In genomic region chr17:42781639-42782401, GRCh38 we compare ENCODE assay signal across 18 cellular contexts. TPM values are rescaled to one million over a fixed set of nuclear protein-coding genes. Genes with fewer than 3 reads are reported as not detected.
DNase-seq lines count a peak whose midpoint lies in the region; ATAC-seq, FAIRE-seq and TF ChIP-seq lines count a peak whose summit lies in the region.
"Had no signal": no experiment of that assay in that cellular context is flagged by ENCODE, and none has a peak within 500 bp of the region (broad histone marks: within the 10 kb centered on the region; RNA-seq: fewer than 3 reads in every experiment).

No MANE protein-coding gene starts in this region.

- peaks cover 53% of the 10 kb centered on the region for H3K27me3 Mint-ChIP-seq in activated CD4-positive, alpha-beta memory T cell treated with anti-CD3 and anti-CD28 coated beads, Interleukin-2, amount 10 ng/mL, durations not matched to agents 7 days and 5 days

- TF ChIP-seq EP300 in HepG2 (IDR thresholded peaks at IDR 0.05; ENCODE audit: low read depth in 2 of 2, low read length in 2 of 2) (no peak), HepG2 (CRISPR knock-in tag; IDR thresholded peaks at IDR 0.05; ENCODE audit: borderline replicate concordance) (no peak)

- DNase-seq in HepG2 (ENCODE audit: low spot score) (no peak), right lobe of liver (no peak), dermis blood vessel endothelial cell (peak; percentile 13)
- no peak for DNase-seq in activated CD4-positive, alpha-beta memory T cell treated with anti-CD3 and anti-CD28 coated beads, Interleukin-2, amount 10 ng/mL, durations not matched to agents 7 days and 5 days
- DNase-seq: activated CD8-positive, alpha-beta memory T cell treated with anti-CD3 and anti-CD28 coated beads for 24 hours; effector memory CD4-positive, alpha-beta T cell; islet precursor cell; NCI-H2029 treated with DMSO at 0.1 percent for 48 hours; stimulated activated naive CD4-positive, alpha-beta T cell had no signal

- FAIRE-seq in HepG2 (lab: Jason Lieb, UNC) = no peak

- TF ChIP-seq POLR2A in HepG2 (IDR thresholded peaks at IDR 0.05; ENCODE audit: insufficient read depth in 1 of 2, low read depth in 2 of 2, low read length in 2 of 2) (peak; percentile 13 to 38; a peak in 2 of 4 replicates), right lobe of liver (IDR thresholded peaks at IDR 0.05) (no peak)

- 42% methylated on average over 17 of the region's 19 CpGs for WGBS in HepG2 (ENCODE audit: low lambda C conversion rate)
- 21% methylated on average over 9 of the region's 19 CpGs for WGBS in right lobe of liver (ENCODE audit: insufficient coverage, low coverage, low lambda C conversion rate, missing lambda C conversion rate)
- 83 to 90% methylated on average over 8 to 13 of the region's 19 CpGs for WGBS in mesodermal cell (ENCODE audit: insufficient coverage in 2 of 2), 2 experiments

- TF ChIP-seq CTCF in HepG2 (CRISPR knock-in tag; IDR thresholded peaks at IDR 0.05) = no peak
- TF ChIP-seq CTCF in right lobe of liver (IDR thresholded peaks at IDR 0.05) = no peak

- peak overlapping the region; percentile 95 for H3K9ac ChIP-seq in HepG2 (ENCODE audit: insufficient read depth, low read depth, low read length)

- no peaks in the 10 kb centered on the region for H3K9me3 Mint-ChIP-seq in activated CD4-positive, alpha-beta memory T cell treated with anti-CD3 and anti-CD28 coated beads, Interleukin-2, amount 10 ng/mL, durations not matched to agents 7 days and 5 days
- H3K9me3 Mint-ChIP-seq: activated naive CD4-positive, alpha-beta T cell treated with anti-CD3 and anti-CD28 coated beads, Interleukin-2, amount 50 U/mL, for 72 hours had no signal

- H3K27ac ChIP-seq in HepG2 (ENCODE audit: extremely low read length, insufficient read depth, low read length) (peak overlapping the region; percentile 98), right lobe of liver (no peak overlapping the region), mesodermal cell (ENCODE audit: low read depth, low read length, severe bottlenecking) (no peak overlapping the region)
- H3K27ac ChIP-seq: neutrophil had no signal

- H3K36me3 ChIP-seq in HepG2 (replicated peaks in 1 of 2; ENCODE audit: control insufficient read depth in 1 of 2, insufficient read depth in 2 of 2, low read length in 2 of 2) (peaks cover 20 to 32% of the 10 kb centered on the region in 2 experiments; a peak in 4 of 5 replicates), right lobe of liver (peaks cover 0 to 24% (median 11%) of the 10 kb centered on the region in 4 donors), mesodermal cell (ENCODE audit: control insufficient read depth, insufficient read depth, low read length) (peaks cover 34% of the 10 kb centered on the region)

- CTCF ChIA-PET in HepG2 (lab: Yijun Ruan, JAX; ENCODE audit: low intra/inter-chr PET ratio, low total read pairs) = no interaction called here
- CTCF ChIA-PET in activated CD4-positive, alpha-beta memory T cell treated with anti-CD3 and anti-CD28 coated beads, Interleukin-2, amount 10 ng/mL, durations not matched to agents 7 days and 5 days (lab: Charles Lee) = interaction anchor here (1.0 kb wide), 1 partner anchor 204 kb away, joined by 4 read pairs; no protein-coding TSS in a partner anchor

- H3K4me1 ChIP-seq in HepG2 (ENCODE audit: insufficient read depth, low read length) (peaks cover 47% of the 10 kb centered on the region), right lobe of liver (peaks cover 0 to 12% (median 0%) of the 10 kb centered on the region in 4 donors), mesodermal cell (ENCODE audit: control insufficient read depth, insufficient read depth, low read length, poor library complexity, severe bottlenecking) (peaks cover 31% of the 10 kb centered on the region)

- H3K27me3 ChIP-seq in HepG2 (ENCODE audit: control insufficient read depth in 1 of 2, insufficient read depth in 2 of 2, low read length in 2 of 2) (no peaks in the 10 kb centered on the region; a peak in 1 of 5 replicates), right lobe of liver (no peaks in the 10 kb centered on the region)

- H3K4me1 Mint-ChIP-seq in activated CD4-positive, alpha-beta memory T cell treated with anti-CD3 and anti-CD28 coated beads, Interleukin-2, amount 10 ng/mL, durations not matched to agents 7 days and 5 days = peaks cover 15% of the 10 kb centered on the region

- H3K4me2 ChIP-seq in HepG2 (ENCODE audit: low read depth, low read length) = peak overlapping the region; percentile 99

- no peak for TF ChIP-seq RAD21 in HepG2 (CRISPR knock-in tag; IDR thresholded peaks at IDR 0.05)

- H3K9me3 ChIP-seq in HepG2 (ENCODE audit: low read length) (no peaks in the 10 kb centered on the region), right lobe of liver (no peaks in the 10 kb centered on the region), mesodermal cell (ENCODE audit: control insufficient read depth, low read length) (no peaks in the 10 kb centered on the region)
- H3K9me3 ChIP-seq: neutrophil had no signal

- H3K79me2 ChIP-seq in HepG2 (ENCODE audit: insufficient read depth, low read length) = peaks cover 26% of the 10 kb centered on the region

- TSS peak; percentile 42 for BruUV-seq in HepG2 (replicated peaks; lab: Mats Ljungman, UMichigan)

- H3K4me3 Mint-ChIP-seq in activated CD4-positive, alpha-beta memory T cell treated with anti-CD3 and anti-CD28 coated beads, Interleukin-2, amount 10 ng/mL, durations not matched to agents 7 days and 5 days = no peak overlapping the region

- peaks cover 4% of the 10 kb centered on the region; the same call in 1 of the 2 replicates for H4K20me1 ChIP-seq in HepG2 (ENCODE audit: insufficient read depth, low read length)

- no peak overlapping the region for H3K27ac Mint-ChIP-seq in activated CD4-positive, alpha-beta memory T cell treated with anti-CD3 and anti-CD28 coated beads, Interleukin-2, amount 10 ng/mL, durations not matched to agents 7 days and 5 days
- H3K27ac Mint-ChIP-seq: activated naive CD4-positive, alpha-beta T cell treated with anti-CD3 and anti-CD28 coated beads, Interleukin-2, amount 50 U/mL, for 72 hours had no signal

- intact Hi-C loops in HepG2 (cut with micrococcal nuclease; ENCODE audit: unreplicated experiment) (loop anchor here (2.0 kb wide), 1 partner anchor 15 kb away; no protein-coding TSS in a partner anchor), right lobe of liver (cut with DNase I) (no loop called here)

- no peak for ATAC-seq in HepG2
- ATAC-seq in right lobe of liver = no peak
- no peak for ATAC-seq in GM18520 (IDR thresholded peaks at IDR 0.05; ENCODE audit: unreplicated experiment)
- no peak for ATAC-seq in GM19452 (IDR thresholded peaks at IDR 0.05; ENCODE audit: unreplicated experiment)
- no peak for ATAC-seq in HG03280 (IDR thresholded peaks at IDR 0.05; ENCODE audit: unreplicated experiment)
- ATAC-seq: activated naive CD4-positive, alpha-beta T cell treated with anti-CD3 and anti-CD28 coated beads, Interleukin-2, amount 50 U/mL, for 72 hours had no signal

- POLR2A ChIA-PET in HepG2 (lab: Yijun Ruan, JAX) = interaction anchor here (0.9 to 8.4 kb wide), 12 partner anchors 8 to 217 kb away, joined by 3 to 278 read pairs (median 21); partner anchors contain the start of genes BECN1, CNTD1, COA3 and PSME3
- POLR2A ChIA-PET in activated CD4-positive, alpha-beta memory T cell treated with anti-CD3 and anti-CD28 coated beads, Interleukin-2, amount 10 ng/mL, durations not matched to agents 7 days and 5 days (lab: Charles Lee) = interaction anchor here (0.6 to 0.9 kb wide), 3 partner anchors 9 to 183 kb away, joined by 3 to 6 read pairs (median 4); partner anchors contain the start of gene VPS25

- H3K36me3 Mint-ChIP-seq in activated CD4-positive, alpha-beta memory T cell treated with anti-CD3 and anti-CD28 coated beads, Interleukin-2, amount 10 ng/mL, durations not matched to agents 7 days and 5 days (ENCODE audit: low read depth) = peaks cover 36% of the 10 kb centered on the region

- no peak overlapping the region for H2AFZ ChIP-seq in HepG2 (ENCODE audit: low read length)

- in situ Hi-C loops in HepG2 (cut with HindIII; ENCODE audit: extremely low pct_ligation_motif_present, low pct_unique_long_range_greater_than_20kb) = no loop called here

- peak overlapping the region; percentile 87 to 99 (median 92) for H3K4me3 ChIP-seq in HepG2 (replicated peaks in 1 of 3; ENCODE audit: insufficient read depth in 1 of 3, low read depth in 2 of 3, low read length in 3 of 3)
- no peak overlapping the region for H3K4me3 ChIP-seq in right lobe of liver
- peak overlapping the region; percentile 53 for H3K4me3 ChIP-seq in mesodermal cell (ENCODE audit: extremely low read depth, insufficient read depth, low read length, poor library complexity, severe bottlenecking)

RNA-seq across cellular contexts. Expression of gene WNK4, which starts 1.4 kb away (rescaled TPM):
- total RNA-seq in HepG2 (2016; rRNA removed; fragmentation: Illumina TruSeq; extraction: Trizol) (1.5 and 2.7 TPM in 2 replicates), right lobe of liver (1 to 10 TPM in 1 of 6 experiments, under 1 TPM in 2, not detected in 3; 0.12 to 1.1 (median 0.22) TPM), dermis blood vessel endothelial cell (3.4 TPM in 2 replicates)
- 1.2 and 1.7 TPM in 2 replicates for total RNA-seq in HepG2 (2016; cell fraction: cytosol; rRNA removed; fragmentation: Illumina TruSeq; extraction: Trizol; ENCODE audit: low read depth)
- total RNA-seq in HepG2 (2016; cell fraction: insoluble cytoplasmic fraction; rRNA removed; fragmentation: Illumina TruSeq; extraction: Trizol) = 2.2 and 2.8 TPM in 2 replicates
- total RNA-seq in HepG2 (2016; cell fraction: membrane; rRNA removed; fragmentation: Illumina TruSeq; extraction: Trizol) = 1.2 and 1.5 TPM in 2 replicates
- 4.5 and 5.1 TPM in 2 replicates for total RNA-seq in HepG2 (2016; cell fraction: nucleus; rRNA removed; fragmentation: Illumina TruSeq; extraction: Trizol)
- polyA plus RNA-seq in HepG2 (2011; rRNA removed) = 13.7 and 16.9 TPM in 2 replicates
- polyA plus RNA-seq in HepG2 (2011; cell fraction: cytosol; rRNA removed) = 5.6 and 5.8 TPM in 2 replicates
- polyA plus RNA-seq in HepG2 (2011; cell fraction: nucleus; rRNA removed) = 85.9 and 88.5 TPM in 2 replicates
- 23.9 and 27.1 TPM in 2 replicates for polyA plus RNA-seq in HepG2 (2012)
- polyA plus RNA-seq in HepG2 (2016; cell fraction: cytosol; fragmentation: Illumina TruSeq; extraction: Trizol; ENCODE audit: low read depth) = 0.60 and 0.64 TPM in 2 replicates
- polyA plus RNA-seq in HepG2 (2016; cell fraction: insoluble cytoplasmic fraction; fragmentation: Illumina TruSeq; extraction: Trizol; ENCODE audit: low read depth) = 2.4 and 3.7 TPM in 2 replicates
- 1.2 and 1.4 TPM in 2 replicates for polyA plus RNA-seq in HepG2 (2016; cell fraction: membrane; fragmentation: Illumina TruSeq; extraction: Trizol; ENCODE audit: low read depth)
- polyA plus RNA-seq in HepG2 (2016; cell fraction: nucleus; fragmentation: Illumina TruSeq; extraction: Trizol; ENCODE audit: insufficient read depth, low read depth) = 20.6 and 21.3 TPM in 2 replicates
- polyA minus RNA-seq in HepG2 (2011; rRNA and poly(A)+ RNA removed; ENCODE audit: low replicate concordance) = 2.8 and 17.8 TPM in 2 replicates
- polyA minus RNA-seq in HepG2 (2011; cell fraction: cytosol; rRNA and poly(A)+ RNA removed) = 7.4 and 8.9 TPM in 2 replicates
- polyA minus RNA-seq in HepG2 (2011; cell fraction: nucleus; rRNA and poly(A)+ RNA removed) = 29.6 and 31.7 TPM in 2 replicates
- 3.9 TPM for polyA plus RNA-seq in mesodermal cell (2013, experiment 1 of 2)
- 4.1 TPM for polyA plus RNA-seq in mesodermal cell (2013, experiment 2 of 2)
- under 1 TPM; 0.18 to 0.20 TPM for total RNA-seq in activated CD4-positive, alpha-beta memory T cell treated with anti-CD3 and anti-CD28 coated beads, Interleukin-2, amount 10 ng/mL, durations not matched to agents 7 days and 5 days

RNA-seq across cellular contexts. Expression of gene VPS25, which starts 8.6 kb away (rescaled TPM):
- total RNA-seq in HepG2 (2016; rRNA removed; fragmentation: Illumina TruSeq; extraction: Trizol) (148 and 161 TPM in 2 replicates), right lobe of liver (10 to 100 TPM; 28.3 to 47.0 (median 33.6) TPM), dermis blood vessel endothelial cell (46.5 and 53.4 TPM in 2 replicates)
- 37.2 and 42.3 TPM in 2 replicates for total RNA-seq in HepG2 (2016; cell fraction: cytosol; rRNA removed; fragmentation: Illumina TruSeq; extraction: Trizol; ENCODE audit: low read depth)
- total RNA-seq in HepG2 (2016; cell fraction: insoluble cytoplasmic fraction; rRNA removed; fragmentation: Illumina TruSeq; extraction: Trizol) = 159 and 160 TPM in 2 replicates
- 51.4 and 51.5 TPM in 2 replicates for total RNA-seq in HepG2 (2016; cell fraction: membrane; rRNA removed; fragmentation: Illumina TruSeq; extraction: Trizol)
- 115 and 126 TPM in 2 replicates for total RNA-seq in HepG2 (2016; cell fraction: nucleus; rRNA removed; fragmentation: Illumina TruSeq; extraction: Trizol)
- polyA plus RNA-seq in HepG2 (2011; rRNA removed) = 249 and 270 TPM in 2 replicates
- polyA plus RNA-seq in HepG2 (2011; cell fraction: cytosol; rRNA removed) = 251 and 262 TPM in 2 replicates
- 162 and 166 TPM in 2 replicates for polyA plus RNA-seq in HepG2 (2011; cell fraction: nucleus; rRNA removed)
- polyA plus RNA-seq in HepG2 (2012) = 100 and 110 TPM in 2 replicates
- polyA plus RNA-seq in HepG2 (2016; cell fraction: cytosol; fragmentation: Illumina TruSeq; extraction: Trizol; ENCODE audit: low read depth) = 35.3 and 36.1 TPM in 2 replicates
- polyA plus RNA-seq in HepG2 (2016; cell fraction: insoluble cytoplasmic fraction; fragmentation: Illumina TruSeq; extraction: Trizol; ENCODE audit: low read depth) = 177 and 189 TPM in 2 replicates
- polyA plus RNA-seq in HepG2 (2016; cell fraction: membrane; fragmentation: Illumina TruSeq; extraction: Trizol; ENCODE audit: low read depth) = 44.1 and 49.3 TPM in 2 replicates
- polyA plus RNA-seq in HepG2 (2016; cell fraction: nucleus; fragmentation: Illumina TruSeq; extraction: Trizol; ENCODE audit: insufficient read depth, low read depth) = 203 and 214 TPM in 2 replicates
- 122 and 224 TPM in 2 replicates for polyA minus RNA-seq in HepG2 (2011; rRNA and poly(A)+ RNA removed; ENCODE audit: low replicate concordance)
- polyA minus RNA-seq in HepG2 (2011; cell fraction: cytosol; rRNA and poly(A)+ RNA removed) = 39.7 and 45.6 TPM in 2 replicates
- polyA minus RNA-seq in HepG2 (2011; cell fraction: nucleus; rRNA and poly(A)+ RNA removed) = 87.8 and 92.0 TPM in 2 replicates
- 124 TPM for polyA plus RNA-seq in mesodermal cell (2013, experiment 1 of 2)
- polyA plus RNA-seq in mesodermal cell (2013, experiment 2 of 2) = 105 TPM
- 10 to 100 TPM; 52.8 to 53.0 TPM for total RNA-seq in activated CD4-positive, alpha-beta memory T cell treated with anti-CD3 and anti-CD28 coated beads, Interleukin-2, amount 10 ng/mL, durations not matched to agents 7 days and 5 days

RNA-seq across cellular contexts. Expression of gene COA3, which starts 16.7 kb away (rescaled TPM):
- 202 and 250 TPM in 2 replicates for total RNA-seq in HepG2 (2016; rRNA removed; fragmentation: Illumina TruSeq; extraction: Trizol)
- 66.3 and 72.6 TPM in 2 replicates for total RNA-seq in HepG2 (2016; cell fraction: cytosol; rRNA removed; fragmentation: Illumina TruSeq; extraction: Trizol; ENCODE audit: low read depth)
- 201 and 243 TPM in 2 replicates for total RNA-seq in HepG2 (2016; cell fraction: insoluble cytoplasmic fraction; rRNA removed; fragmentation: Illumina TruSeq; extraction: Trizol)
- 116 TPM in 2 replicates for total RNA-seq in HepG2 (2016; cell fraction: membrane; rRNA removed; fragmentation: Illumina TruSeq; extraction: Trizol)
- total RNA-seq in HepG2 (2016; cell fraction: nucleus; rRNA removed; fragmentation: Illumina TruSeq; extraction: Trizol) = 61.0 and 71.2 TPM in 2 replicates
- polyA plus RNA-seq in HepG2 (2011; rRNA removed) = 130 and 133 TPM in 2 replicates
- 169 and 174 TPM in 2 replicates for polyA plus RNA-seq in HepG2 (2011; cell fraction: cytosol; rRNA removed)
- polyA plus RNA-seq in HepG2 (2011; cell fraction: nucleus; rRNA removed) = 33.2 and 38.8 TPM in 2 replicates
- polyA plus RNA-seq in HepG2 (2012) = 92.9 and 124 TPM in 2 replicates
- polyA plus RNA-seq in HepG2 (2016; cell fraction: cytosol; fragmentation: Illumina TruSeq; extraction: Trizol; ENCODE audit: low read depth) = 63.6 and 67.4 TPM in 2 replicates
- 218 and 224 TPM in 2 replicates for polyA plus RNA-seq in HepG2 (2016; cell fraction: insoluble cytoplasmic fraction; fragmentation: Illumina TruSeq; extraction: Trizol; ENCODE audit: low read depth)
- 91.3 and 92.2 TPM in 2 replicates for polyA plus RNA-seq in HepG2 (2016; cell fraction: membrane; fragmentation: Illumina TruSeq; extraction: Trizol; ENCODE audit: low read depth)
- 97.0 and 100 TPM in 2 replicates for polyA plus RNA-seq in HepG2 (2016; cell fraction: nucleus; fragmentation: Illumina TruSeq; extraction: Trizol; ENCODE audit: insufficient read depth, low read depth)
- polyA minus RNA-seq in HepG2 (2011; rRNA and poly(A)+ RNA removed; ENCODE audit: low replicate concordance) = 55.4 and 74.2 TPM in 2 replicates
- 26.7 and 29.5 TPM in 2 replicates for polyA minus RNA-seq in HepG2 (2011; cell fraction: cytosol; rRNA and poly(A)+ RNA removed)
- polyA minus RNA-seq in HepG2 (2011; cell fraction: nucleus; rRNA and poly(A)+ RNA removed) = 21.8 and 26.5 TPM in 2 replicates
- 100 to 1,000 TPM in 1 of 6 experiments, 10 to 100 TPM in 5; 50.4 to 118 (median 68.3) TPM for total RNA-seq in right lobe of liver
- total RNA-seq in dermis blood vessel endothelial cell = 52.5 and 75.7 TPM in 2 replicates
- polyA plus RNA-seq in mesodermal cell (2013, experiment 1 of 2) = 52.0 TPM
- polyA plus RNA-seq in mesodermal cell (2013, experiment 2 of 2) = 50.0 TPM
- 10 to 100 TPM; 35.1 to 37.0 TPM for total RNA-seq in activated CD4-positive, alpha-beta memory T cell treated with anti-CD3 and anti-CD28 coated beads, Interleukin-2, amount 10 ng/mL, durations not matched to agents 7 days and 5 days

RNA-seq across cellular contexts. Expression of gene CNTD1, which starts 16.8 kb away (rescaled TPM):
- 0.11 TPM in 1 of 2 replicates, not detected in the other for total RNA-seq in HepG2 (2016; rRNA removed; fragmentation: Illumina TruSeq; extraction: Trizol)
- total RNA-seq in HepG2 (2016; cell fraction: cytosol; rRNA removed; fragmentation: Illumina TruSeq; extraction: Trizol; ENCODE audit: low read depth) = not detected in 2 replicates
- 0.26 and 0.45 TPM in 2 replicates for total RNA-seq in HepG2 (2016; cell fraction: insoluble cytoplasmic fraction; rRNA removed; fragmentation: Illumina TruSeq; extraction: Trizol)
- total RNA-seq in HepG2 (2016; cell fraction: membrane; rRNA removed; fragmentation: Illumina TruSeq; extraction: Trizol) = not detected in 2 replicates
- 0.25 TPM in 1 of 2 replicates, not detected in the other for total RNA-seq in HepG2 (2016; cell fraction: nucleus; rRNA removed; fragmentation: Illumina TruSeq; extraction: Trizol)
- polyA plus RNA-seq in HepG2 (2011; rRNA removed) = 0.15 and 0.34 TPM in 2 replicates
- polyA plus RNA-seq in HepG2 (2011; cell fraction: cytosol; rRNA removed) = 0.16 and 0.17 TPM in 2 replicates
- 0.17 TPM in 1 of 2 replicates, not detected in the other for polyA plus RNA-seq in HepG2 (2011; cell fraction: nucleus; rRNA removed)
- polyA plus RNA-seq in HepG2 (2012) = 1.8 TPM in 2 replicates
- polyA plus RNA-seq in HepG2 (2016; cell fraction: cytosol; fragmentation: Illumina TruSeq; extraction: Trizol; ENCODE audit: low read depth) = 0.11 TPM in 1 of 2 replicates, not detected in the other
- polyA plus RNA-seq in HepG2 (2016; cell fraction: insoluble cytoplasmic fraction; fragmentation: Illumina TruSeq; extraction: Trizol; ENCODE audit: low read depth) = 0.11 and 0.36 TPM in 2 replicates
- polyA plus RNA-seq in HepG2 (2016; cell fraction: membrane; fragmentation: Illumina TruSeq; extraction: Trizol; ENCODE audit: low read depth) = 0.15 and 0.41 TPM in 2 replicates
- 0.77 TPM in 1 of 2 replicates, not detected in the other for polyA plus RNA-seq in HepG2 (2016; cell fraction: nucleus; fragmentation: Illumina TruSeq; extraction: Trizol; ENCODE audit: insufficient read depth, low read depth)
- not detected in 2 replicates for polyA minus RNA-seq in HepG2 (2011; rRNA and poly(A)+ RNA removed; ENCODE audit: low replicate concordance)
- polyA minus RNA-seq in HepG2 (2011; cell fraction: cytosol; rRNA and poly(A)+ RNA removed) = not detected in 2 replicates
- polyA minus RNA-seq in HepG2 (2011; cell fraction: nucleus; rRNA and poly(A)+ RNA removed) = 0.25 TPM in 1 of 2 replicates, not detected in the other
- under 1 TPM in 1 of 6 experiments, not detected in 5; 0.15 TPM for total RNA-seq in right lobe of liver
- total RNA-seq in dermis blood vessel endothelial cell = 0.34 TPM in 1 of 2 replicates, not detected in the other
- 0.18 TPM for polyA plus RNA-seq in mesodermal cell (2013, experiment 1 of 2)
- polyA plus RNA-seq in mesodermal cell (2013, experiment 2 of 2) = not detected
- not detected for total RNA-seq in activated CD4-positive, alpha-beta memory T cell treated with anti-CD3 and anti-CD28 coated beads, Interleukin-2, amount 10 ng/mL, durations not matched to agents 7 days and 5 days
- total RNA-seq: T-helper 2 cell treated with Interferon-gamma antibody and Interleukin-4, amounts not matched to agents 100 ng/mL and 5 ng/mL, for 36 hours had no signal

RNA-seq across cellular contexts. Expression of gene RAMP2, which starts 20.8 kb away (rescaled TPM):
- 0.74 and 1.4 TPM in 2 replicates for total RNA-seq in HepG2 (2016; rRNA removed; fragmentation: Illumina TruSeq; extraction: Trizol)
- 1.4 and 3.0 TPM in 2 replicates for total RNA-seq in HepG2 (2016; cell fraction: cytosol; rRNA removed; fragmentation: Illumina TruSeq; extraction: Trizol; ENCODE audit: low read depth)
- total RNA-seq in HepG2 (2016; cell fraction: insoluble cytoplasmic fraction; rRNA removed; fragmentation: Illumina TruSeq; extraction: Trizol) = 1.3 TPM in 2 replicates
- 1.6 and 2.8 TPM in 2 replicates for total RNA-seq in HepG2 (2016; cell fraction: membrane; rRNA removed; fragmentation: Illumina TruSeq; extraction: Trizol)
- total RNA-seq in HepG2 (2016; cell fraction: nucleus; rRNA removed; fragmentation: Illumina TruSeq; extraction: Trizol) = 0.56 and 0.81 TPM in 2 replicates
- polyA plus RNA-seq in HepG2 (2011; rRNA removed) = 5.2 and 7.1 TPM in 2 replicates
- polyA plus RNA-seq in HepG2 (2011; cell fraction: cytosol; rRNA removed) = 5.4 and 7.0 TPM in 2 replicates
- polyA plus RNA-seq in HepG2 (2011; cell fraction: nucleus; rRNA removed) = 2.0 and 2.8 TPM in 2 replicates
- 3.9 and 9.6 TPM in 2 replicates for polyA plus RNA-seq in HepG2 (2012)
- polyA plus RNA-seq in HepG2 (2016; cell fraction: cytosol; fragmentation: Illumina TruSeq; extraction: Trizol; ENCODE audit: low read depth) = 6.7 and 7.5 TPM in 2 replicates
- 2.2 and 2.4 TPM in 2 replicates for polyA plus RNA-seq in HepG2 (2016; cell fraction: insoluble cytoplasmic fraction; fragmentation: Illumina TruSeq; extraction: Trizol; ENCODE audit: low read depth)
- 4.1 and 6.0 TPM in 2 replicates for polyA plus RNA-seq in HepG2 (2016; cell fraction: membrane; fragmentation: Illumina TruSeq; extraction: Trizol; ENCODE audit: low read depth)
- 3.0 and 4.8 TPM in 2 replicates for polyA plus RNA-seq in HepG2 (2016; cell fraction: nucleus; fragmentation: Illumina TruSeq; extraction: Trizol; ENCODE audit: insufficient read depth, low read depth)
- 4.0 TPM in 1 of 2 replicates, not detected in the other for polyA minus RNA-seq in HepG2 (2011; rRNA and poly(A)+ RNA removed; ENCODE audit: low replicate concordance)
- 1.1 and 1.7 TPM in 2 replicates for polyA minus RNA-seq in HepG2 (2011; cell fraction: cytosol; rRNA and poly(A)+ RNA removed)
- 1.6 TPM in 1 of 2 replicates, not detected in the other for polyA minus RNA-seq in HepG2 (2011; cell fraction: nucleus; rRNA and poly(A)+ RNA removed)
- 1 to 10 TPM; 1.9 to 9.4 (median 4.4) TPM for total RNA-seq in right lobe of liver
- total RNA-seq in dermis blood vessel endothelial cell = 9.7 and 13.1 TPM in 2 replicates
- polyA plus RNA-seq in mesodermal cell (2013, experiment 1 of 2) = 127 TPM
- 78.9 TPM for polyA plus RNA-seq in mesodermal cell (2013, experiment 2 of 2)
- not detected for total RNA-seq in activated CD4-positive, alpha-beta memory T cell treated with anti-CD3 and anti-CD28 coated beads, Interleukin-2, amount 10 ng/mL, durations not matched to agents 7 days and 5 days
- total RNA-seq: A172; activated naive CD4-positive, alpha-beta T cell treated with anti-CD3 and anti-CD28 coated beads, Interleukin-2, amount 50 U/mL, for 72 hours; OCI-LY7; T-helper 2 cell treated with Interferon-gamma antibody and Interleukin-4, amounts not matched to agents 100 ng/mL and 5 ng/mL, for 36 hours had no signal

Comparison
In these comparisons a context has a peak if more than half of its experiments do, and no peak if none do; other contexts are left out.
1. H3K4me3 ChIP-seq: peak in HepG2 (3 of 3) and mesodermal cell (single experiment); none in right lobe of liver (0 of 3).